Comparison of ENCODE assay signal across 1 cellular context in genomic region chr14:100375963-100376735, GRCh38.
TF ChIP-seq lines count a peak whose summit lies in the region.

Gene WDR25, plus strand, starts transcription at chr14:100376485.

TF ChIP-seq in K562, 482 proteins besides CTCF, POLR2A, EP300 and RAD21 (continued from another document and continues in another):
- no peak for TF ChIP-seq SREBF1 (IDR thresholded peaks at IDR 0.05; ENCODE audit: borderline replicate concordance, low read depth, low read length)
- no peak for TF ChIP-seq HDAC3 (IDR thresholded peaks at IDR 0.05; ENCODE audit: borderline replicate concordance, partially characterized antibody)
- no peak for TF ChIP-seq ZNF133 (CRISPR knock-in tag; IDR thresholded peaks at IDR 0.05)
- TF ChIP-seq CBX1 (IDR thresholded peaks at IDR 0.05; ENCODE audit: low read depth) = peak; percentile 52; the same call in 1 of the 2 replicates
- no peak for TF ChIP-seq NR0B1 (IDR thresholded peaks at IDR 0.05; ENCODE audit: partially characterized antibody)
- no peak for TF ChIP-seq MAFK (IDR thresholded peaks at IDR 0.05; ENCODE audit: low read length)
- no peak for TF ChIP-seq BCOR (IDR thresholded peaks at IDR 0.05)
- no peak for TF ChIP-seq ZNF766 (CRISPR knock-in tag; conservative IDR thresholded peaks at IDR 0.05)
- no peak for TF ChIP-seq ZNF75A (CRISPR knock-in tag; IDR thresholded peaks at IDR 0.05)
- no peak for TF ChIP-seq NR2F6 (CRISPR knock-in tag; IDR thresholded peaks at IDR 0.05)
- TF ChIP-seq ZNF655 (CRISPR knock-in tag; IDR thresholded peaks at IDR 0.05) = no peak
- peak; percentile 49; the same call in 1 of the 2 replicates for TF ChIP-seq CREB3L1 (IDR thresholded peaks at IDR 0.05; ENCODE audit: borderline replicate concordance, low read depth)
- no peak for TF ChIP-seq BMI1 (IDR thresholded peaks at IDR 0.05; ENCODE audit: low read length)
- no peak for TF ChIP-seq ATF2 (CRISPR knock-in tag; IDR thresholded peaks at IDR 0.05)
- no peak for TF ChIP-seq ZNF830 (CRISPR knock-in tag; IDR thresholded peaks at IDR 0.05)
- no peak for TF ChIP-seq E2F5 (CRISPR knock-in tag; IDR thresholded peaks at IDR 0.05)
- peak; percentile 70; the same call in 1 of the 2 replicates for TF ChIP-seq ZBTB17 (CRISPR knock-in tag; IDR thresholded peaks at IDR 0.05)
- TF ChIP-seq ATF6 (CRISPR knock-in tag; IDR thresholded peaks at IDR 0.05) = no peak; the same call in 1 of the 2 replicates
- no peak for TF ChIP-seq PHB (CRISPR knock-in tag; IDR thresholded peaks at IDR 0.05)
- TF ChIP-seq ESRRB (CRISPR knock-in tag; IDR thresholded peaks at IDR 0.05; ENCODE audit: borderline replicate concordance) = no peak
- TF ChIP-seq ATF1 (CRISPR knock-in tag; IDR thresholded peaks at IDR 0.05) = peak; percentile 67
- peak; percentile 93 for TF ChIP-seq ATF1 (tag; IDR thresholded peaks at IDR 0.05)
- TF ChIP-seq MXI1 (IDR thresholded peaks at IDR 0.05; ENCODE audit: low read depth, low read length) = peak; percentile 22; the same call in 1 of the 2 replicates
- no peak for TF ChIP-seq MCM7 (IDR thresholded peaks at IDR 0.05)
- TF ChIP-seq RBM39 (optimal IDR thresholded peaks at IDR 0.05; ENCODE audit: low read depth, low read length) = no peak
- TF ChIP-seq BCL6 (CRISPR knock-in tag; IDR thresholded peaks at IDR 0.05) = no peak
- peak; percentile 49 to 66; a peak in 1 of 4 replicates for TF ChIP-seq FOXK2 (conservative IDR thresholded peaks at IDR 0.05 in 1 of 2, IDR thresholded peaks at IDR 0.05 in 1 of 2; ENCODE audit: low read depth in 2 of 2)
- TF ChIP-seq MECOM (CRISPR knock-in tag; IDR thresholded peaks at IDR 0.05) = no peak
- no peak for TF ChIP-seq REST (CRISPR knock-in tag; IDR thresholded peaks at IDR 0.05; ENCODE audit: low read depth)
- no peak for TF ChIP-seq SRSF1 (IDR thresholded peaks at IDR 0.05; ENCODE audit: low read depth, low read length)
- peak; percentile 54; the same call in 1 of the 2 replicates for TF ChIP-seq SMAD4 (CRISPR knock-in tag; conservative IDR thresholded peaks at IDR 0.05)
- TF ChIP-seq HDAC2 (IDR thresholded peaks at IDR 0.05) = no peak
- no peak for TF ChIP-seq ILF3 (IDR thresholded peaks at IDR 0.05; ENCODE audit: borderline replicate concordance)
- no peak for TF ChIP-seq CUX1 (CRISPR knock-in tag; IDR thresholded peaks at IDR 0.05)
- no peak for TF ChIP-seq SRSF9 (IDR thresholded peaks at IDR 0.05; ENCODE audit: borderline replicate concordance, low read depth, low read length)
- no peak for TF ChIP-seq HINFP (tag; conservative IDR thresholded peaks at IDR 0.05; ENCODE audit: low read depth)
- 0 out of 2 replicates have a peak, but pooled peaks have one; percentile 49 for TF ChIP-seq RNF2 (IDR thresholded peaks at IDR 0.05)
- no peak for TF ChIP-seq NFATC3 (IDR thresholded peaks at IDR 0.05)
- peak; percentile 92; the same call in 1 of the 2 replicates for TF ChIP-seq NFRKB (IDR thresholded peaks at IDR 0.05; ENCODE audit: low read depth)
- TF ChIP-seq PHF20 (IDR thresholded peaks at IDR 0.05; ENCODE audit: partially characterized antibody) = peak; percentile 79
- TF ChIP-seq ZNF277 (CRISPR knock-in tag; IDR thresholded peaks at IDR 0.05; ENCODE audit: borderline replicate concordance) = no peak
- no peak for TF ChIP-seq DACH1 (IDR thresholded peaks at IDR 0.05; ENCODE audit: partially characterized antibody)
- peak; percentile 58; the same call in 1 of the 2 replicates for TF ChIP-seq NR2C2 (CRISPR knock-in tag; IDR thresholded peaks at IDR 0.05)
- TF ChIP-seq NR2C2 (tag; IDR thresholded peaks at IDR 0.05) = peak; percentile 96
- no peak for TF ChIP-seq NFE2L1 (tag; IDR thresholded peaks at IDR 0.05; ENCODE audit: borderline replicate concordance, low read depth)
- TF ChIP-seq NEUROD1 (IDR thresholded peaks at IDR 0.05; ENCODE audit: borderline replicate concordance, low read depth, low read length, partially characterized antibody) = peak; percentile 69
